In genomic region chr12:122067966-122068365, GRCh38 we compare ENCODE assay signal across 1 cellular context.
TF ChIP-seq lines count a peak whose summit lies in the region.

No MANE protein-coding gene starts in this region.

TF ChIP-seq in GM12878, 131 proteins besides CTCF, POLR2A, EP300 and RAD21 (continues in another document):
- TF ChIP-seq TAF1 (IDR thresholded peaks at IDR 0.05; ENCODE audit: borderline replicate concordance, low read depth, low read length) (no peak), DPF2 (IDR thresholded peaks at IDR 0.05) (no peak), CHD1 (IDR thresholded peaks at IDR 0.05; ENCODE audit: low read depth, low read length) (no peak), IKZF1 (conservative IDR thresholded peaks at IDR 0.05) (peak; percentile 33; the same call in 1 of the 2 replicates), SP1 (IDR thresholded peaks at IDR 0.05; ENCODE audit: low read depth, low read length) (peak; percentile 32), SMARCA5 (IDR thresholded peaks at IDR 0.05) (no peak), NKRF (conservative IDR thresholded peaks at IDR 0.05) (no peak), MLLT1 (IDR thresholded peaks at IDR 0.05) (no peak), GABPA (IDR thresholded peaks at IDR 0.05; ENCODE audit: low read depth) (no peak), MAX (IDR thresholded peaks at IDR 0.05; ENCODE audit: low read depth, low read length) (peak; percentile 81), ZBTB33 (IDR thresholded peaks at IDR 0.05) (no peak), ZNF217 (IDR thresholded peaks at IDR 0.05) (no peak), RBBP5 (conservative IDR thresholded peaks at IDR 0.05) (no peak), TBL1XR1 (IDR thresholded peaks at IDR 0.05; ENCODE audit: low read depth, low read length) (peak; percentile 71; the same call in 1 of the 2 replicates), HDAC2 (IDR thresholded peaks at IDR 0.05) (no peak), JUND (IDR thresholded peaks at IDR 0.05; ENCODE audit: low read depth, low read length) (no peak), RCOR1 (conservative IDR thresholded peaks at IDR 0.05; ENCODE audit: low read depth, low read length) (no peak), ATF3 (IDR thresholded peaks at IDR 0.05; ENCODE audit: borderline replicate concordance, extremely low read depth, low read depth, low read length) (no peak), RELB (IDR thresholded peaks at IDR 0.05; ENCODE audit: low read depth) (peak; percentile 28; the same call in 1 of the 2 replicates), PAX5 (IDR thresholded peaks at IDR 0.05; ENCODE audit: borderline replicate concordance, low read depth, low read length) (peak; percentile 80; the same call in 1 of the 2 replicates), PAX8 (IDR thresholded peaks at IDR 0.05) (no peak), CHD2 (IDR thresholded peaks at IDR 0.05; ENCODE audit: borderline replicate concordance, low read depth, low read length) (peak; percentile 60; the same call in 1 of the 2 replicates), BCL3 (IDR thresholded peaks at IDR 0.05; ENCODE audit: borderline replicate concordance, insufficient read depth, low read depth, low read length, poor library complexity, severe bottlenecking) (no peak), KAT2A (conservative IDR thresholded peaks at IDR 0.05; ENCODE audit: control insufficient read depth, low read depth, low read length) (no peak), BACH1 (IDR thresholded peaks at IDR 0.05; ENCODE audit: borderline replicate concordance) (no peak), ATF7 (IDR thresholded peaks at IDR 0.05; ENCODE audit: low read depth) (no peak), ASH2L (IDR thresholded peaks at IDR 0.05; ENCODE audit: borderline replicate concordance, low read depth) (no peak), ATF2 (IDR thresholded peaks at IDR 0.05; ENCODE audit: low read length) (no peak), MEF2A (IDR thresholded peaks at IDR 0.05; ENCODE audit: insufficient read depth, low read depth, low read length) (no peak), TCF12 (IDR thresholded peaks at IDR 0.05; ENCODE audit: low read depth, low read length) (0 out of 2 replicates have a peak, but pooled peaks have one; percentile 74), BRCA1 (IDR thresholded peaks at IDR 0.05; ENCODE audit: low read depth, low read length) (no peak), PRDM15 (CRISPR knock-in tag; IDR thresholded peaks at IDR 0.05) (no peak), CEBPB (IDR thresholded peaks at IDR 0.05; ENCODE audit: borderline replicate concordance in 1 of 2, low read depth in 2 of 2, low read length in 2 of 2) (no peak), NFIC (IDR thresholded peaks at IDR 0.05; ENCODE audit: low read depth, low read length) (no peak), PBX3 (IDR thresholded peaks at IDR 0.05; ENCODE audit: insufficient replicate concordance, low read depth, low read length) (peak; percentile 7), YBX1 (IDR thresholded peaks at IDR 0.05) (no peak), HCFC1 (IDR thresholded peaks at IDR 0.05; ENCODE audit: low read length) (no peak), ZBTB11 (CRISPR knock-in tag; IDR thresholded peaks at IDR 0.05) (no peak), RELA (IDR thresholded peaks at IDR 0.05; ENCODE audit: borderline replicate concordance, partially characterized antibody) (no peak), BMI1 (IDR thresholded peaks at IDR 0.05; ENCODE audit: borderline replicate concordance) (no peak), RAD51 (IDR thresholded peaks at IDR 0.05) (peak; percentile 57), LARP7 (IDR thresholded peaks at IDR 0.05) (no peak), NBN (IDR thresholded peaks at IDR 0.05) (0 out of 2 replicates have a peak, but pooled peaks have one; percentile 18), SPI1 (IDR thresholded peaks at IDR 0.05; ENCODE audit: borderline replicate concordance, insufficient read depth, low read depth, low read length) (no peak), FOXM1 (IDR thresholded peaks at IDR 0.05; ENCODE audit: low read depth, low read length) (peak; percentile 71; the same call in 1 of the 2 replicates), MTA3 (IDR thresholded peaks at IDR 0.05; ENCODE audit: borderline replicate concordance, low read length) (no peak)
